Comparison of ENCODE assay signal across 13 cellular contexts in genomic region chr4:98566491-98567008, GRCh38.
DNase-seq lines count a peak whose midpoint lies in the region; ATAC-seq and TF ChIP-seq lines count a peak whose summit lies in the region.
"Had no signal": no experiment of that assay in that cellular context is flagged by ENCODE, and none has a peak within 500 bp of the region (broad histone marks: within the 10 kb centered on the region; RNA-seq: fewer than 3 reads in every experiment).

No MANE protein-coding gene starts in this region.

- DNase-seq in GM03348 (ENCODE audit: low spot score): peak; percentile 9
- DNase-seq in NCI-H345 treated with DMSO at 0.1 percent for 48 hours (lab: John Stamatoyannopoulos, UW; ENCODE audit: unreplicated experiment): peak; percentile 80
- peak; percentile 50 to 78 for DNase-seq in foreskin fibroblast
- peak; percentile 94 for DNase-seq in pons (ENCODE audit: low spot score)
- no peak for DNase-seq in HCEC 1CT
- no peak for DNase-seq in LoVo (ENCODE audit: low spot score)
- DNase-seq in HT-29 (ENCODE audit: low spot score): no peak
- DNase-seq: activated CD4-positive, CD25-positive, alpha-beta regulatory T cell treated with anti-CD3 and anti-CD28 coated beads, Interleukin-2, amount 50 U/mL, for 72 hours; activated effector memory CD4-positive, alpha-beta T cell treated with Interleukin-2 at 50 U/mL for 16 hours; MV-4-11; psoas muscle; SIG-M5 had no signal

- no peak for TF ChIP-seq CTCF in foreskin fibroblast (IDR thresholded peaks at IDR 0.05; ENCODE audit: low read depth, low read length)

- ATAC-seq in GM19397 (IDR thresholded peaks at IDR 0.05; ENCODE audit: unreplicated experiment): no peak
- ATAC-seq: psoas muscle had no signal

- H3K4me3 ChIP-seq in foreskin fibroblast (ENCODE audit: low read depth in 1 of 2, low read length in 2 of 2): no peak overlapping the region
- H3K4me3 ChIP-seq: psoas muscle had no signal

Comparison
In these comparisons a context has a peak if more than half of its experiments do, and no peak if none do; other contexts are left out.
1. DNase-seq: peak in GM03348 (single experiment), NCI-H345 treated with DMSO at 0.1 percent for 48 hours (single experiment), foreskin fibroblast (2 of 2) and pons (single experiment); none in HCEC 1CT (single experiment), LoVo (single experiment) and HT-29 (single experiment).